In genomic region chr19:49210108-49210900, GRCh38 we compare ENCODE assay signal across 8 cellular contexts. TPM values are rescaled to one million over a fixed set of nuclear protein-coding genes. Genes with fewer than 3 reads are reported as not detected.
DNase-seq lines count a peak whose midpoint lies in the region; ATAC-seq and TF ChIP-seq lines count a peak whose summit lies in the region.

No MANE protein-coding gene starts in this region.

- H2AK5ac ChIP-seq in IMR-90 (ENCODE audit: low read depth, low read length), result no peak overlapping the region; the same call in 1 of the 2 replicates

- peaks cover 13% of the 10 kb centered on the region for H3K36me3 ChIP-seq in IMR-90 (ENCODE audit: control insufficient read depth, insufficient read depth, low read length)

- H4K91ac ChIP-seq in IMR-90 (ENCODE audit: insufficient read depth, low read depth, low read length), result no peak overlapping the region

- no peaks in the 10 kb centered on the region for H4K20me1 ChIP-seq in IMR-90 (ENCODE audit: insufficient read depth, low read length)

- no peak overlapping the region for H3K56ac ChIP-seq in IMR-90 (ENCODE audit: extremely low read depth, insufficient read depth, low read length)

- no peak overlapping the region for H3K4me2 ChIP-seq in IMR-90 (ENCODE audit: low read depth, low read length)

- no peaks in the 10 kb centered on the region for H3K9me3 ChIP-seq in IMR-90 (ENCODE audit: control insufficient read depth, insufficient read depth, low read length)

- H3K79me1 ChIP-seq in IMR-90 (ENCODE audit: low read depth in 1 of 2, low read length in 2 of 2), result no peaks in the 10 kb centered on the region

- H3K27ac ChIP-seq in IMR-90 (ENCODE audit: insufficient read depth, low read length), result no peak overlapping the region

- BruUV-seq in IMR-90 (replicated peaks; lab: Mats Ljungman, UMichigan), result no TSS peak

- DNase-seq in IMR-90 (no peak), iPS DF 4.7 (ENCODE audit: extremely low read depth, low spot score) (peak; percentile 64), lower leg skin (ENCODE audit: low spot score in 2 of 2) (no peak), NCI-H1694 (lab: John Stamatoyannopoulos, UW) (no peak)
- peak; percentile 44 for DNase-seq in activated T-cell treated with anti-CD3 and anti-CD28 coated beads, Interleukin-2, amount 50 U/mL, for 1 hour
- DNase-seq in stimulated activated CD4-positive, alpha-beta T cell treated with anti-CD3 and anti-CD28 coated beads, Interleukin-2, amount 100 ng/mL, for 24 hours, result peak; percentile 35 to 60

- TF ChIP-seq POLR2A in IMR-90 (IDR thresholded peaks at IDR 0.05; ENCODE audit: low read depth, low read length) (no peak), lower leg skin (IDR thresholded peaks at IDR 0.05) (no peak)

- no peak overlapping the region for H2BK20ac ChIP-seq in IMR-90 (ENCODE audit: low read depth, low read length)

- CTCF ChIA-PET in IMR-90 (lab: Yijun Ruan, JAX), result no interaction called here

- no peak for TF ChIP-seq RAD21 in IMR-90 (IDR thresholded peaks at IDR 0.05; ENCODE audit: low read length)

- H3K27me3 ChIP-seq in IMR-90 (ENCODE audit: control insufficient read depth, insufficient read depth, low read length), result no peaks in the 10 kb centered on the region

- H3K4me1 ChIP-seq in IMR-90 (ENCODE audit: control insufficient read depth, insufficient read depth, low read length), result no peaks in the 10 kb centered on the region

- H2AK9ac ChIP-seq in IMR-90 (replicated peaks; ENCODE audit: low read depth, low read length, poor library complexity), result no peak overlapping the region

- intact Hi-C loops in IMR-90 (cut with micrococcal nuclease), result no loop called here
- intact Hi-C loops in lower leg skin (cut with DNase I; ENCODE audit: low total_unique reads), result no loop called here

- H3K23ac ChIP-seq in IMR-90 (ENCODE audit: low read depth, low read length), result no peak overlapping the region

- 45% methylated on average over 16 of the region's 50 CpGs; no CpG with 5 or more reads in 1 of the 2 experiments for WGBS in IMR-90 (ENCODE audit: extremely low coverage in 2 of 2, insufficient read length in 1 of 2), 2 experiments
- 65 to 67% methylated on average over 49 to 50 of the region's 50 CpGs for WGBS in lower leg skin, 2 donors

- POLR2A ChIA-PET in IMR-90 (lab: Charles Lee; ENCODE audit: unreplicated experiment), result no interaction called here

- no peak overlapping the region for H2BK15ac ChIP-seq in IMR-90 (ENCODE audit: low read depth, low read length)

- no peak overlapping the region for H4K8ac ChIP-seq in IMR-90 (ENCODE audit: low read depth in 2 of 2, low read length in 2 of 2)

- H2AFZ ChIP-seq in IMR-90 (replicated peaks; ENCODE audit: low read length, poor library complexity), result peak overlapping the region; percentile 56

- no peak overlapping the region for H3K9ac ChIP-seq in IMR-90 (ENCODE audit: low read depth, low read length)

- no peak overlapping the region for H3K18ac ChIP-seq in IMR-90 (ENCODE audit: low read depth, low read length)

- H3K14ac ChIP-seq in IMR-90 (replicated peaks; ENCODE audit: low read depth, low read length), result no peak overlapping the region

- in situ Hi-C loops in IMR-90 (cut with MboI; ENCODE audit: low sequenced_read_pairs), result no loop called here

- H3K4ac ChIP-seq in IMR-90 (ENCODE audit: low read depth, low read length), result no peak overlapping the region

- H3K9me1 ChIP-seq in IMR-90 (ENCODE audit: insufficient read depth, low read length), result no peaks in the 10 kb centered on the region

- H3K4me3 ChIP-seq in IMR-90 (ENCODE audit: insufficient read depth, low read depth, low read length), result no peak overlapping the region
- H3K4me3 ChIP-seq in lower leg skin (ENCODE audit: low read depth, poor library complexity, severe bottlenecking), result no peak overlapping the region

- dilution Hi-C loops in IMR-90 (cut with HindIII; ENCODE audit: low sequenced_read_pairs, unreplicated experiment), result no loop called here

- H2BK120ac ChIP-seq in IMR-90 (ENCODE audit: low read depth, low read length), result no peak overlapping the region

- ATAC-seq in IMR-90 (ENCODE audit: low read depth), result 0 out of 2 replicates have a peak, but pooled peaks have one; percentile 36
- no peak for ATAC-seq in GM18861 (IDR thresholded peaks at IDR 0.05; ENCODE audit: unreplicated experiment)
- no peak for ATAC-seq in GM21717 (IDR thresholded peaks at IDR 0.05; ENCODE audit: unreplicated experiment)

- no peak overlapping the region for H2BK5ac ChIP-seq in IMR-90 (ENCODE audit: low read depth, low read length, poor library complexity, severe bottlenecking)

- H4K5ac ChIP-seq in IMR-90 (ENCODE audit: low read depth, low read length), result no peak overlapping the region

- no peak for TF ChIP-seq CTCF in IMR-90 (conservative IDR thresholded peaks at IDR 0.05; ENCODE audit: low read depth, low read length)
- no peak for TF ChIP-seq CTCF in lower leg skin (IDR thresholded peaks at IDR 0.05)

TF ChIP-seq in IMR-90, 13 proteins besides CTCF, POLR2A, EP300 and RAD21:
- TF ChIP-seq RCOR1 (IDR thresholded peaks at IDR 0.05; ENCODE audit: insufficient replicate concordance, low read length) (no peak), MAZ (IDR thresholded peaks at IDR 0.05; ENCODE audit: borderline replicate concordance, low read depth, low read length) (no peak), MAFK (IDR thresholded peaks at IDR 0.05; ENCODE audit: low read depth, low read length) (no peak), SMC3 (IDR thresholded peaks at IDR 0.05; ENCODE audit: low read depth, low read length) (no peak), CHD1 (IDR thresholded peaks at IDR 0.05; ENCODE audit: low read depth, low read length) (no peak), FOS (IDR thresholded peaks at IDR 0.05; ENCODE audit: low read depth, low read length) (no peak), ELK1 (IDR thresholded peaks at IDR 0.05; ENCODE audit: borderline replicate concordance, low read depth, low read length) (no peak), NFE2L2 (IDR thresholded peaks at IDR 0.05; ENCODE audit: low read depth, low read length) (no peak), RFX5 (IDR thresholded peaks at IDR 0.05; ENCODE audit: low read depth, low read length) (no peak), MXI1 (IDR thresholded peaks at IDR 0.05; ENCODE audit: borderline replicate concordance, low read depth, low read length) (no peak), USF2 (IDR thresholded peaks at IDR 0.05; ENCODE audit: low read depth, low read length) (no peak), BHLHE40 (IDR thresholded peaks at IDR 0.05; ENCODE audit: low read depth, low read length) (no peak), CEBPB (IDR thresholded peaks at IDR 0.05; ENCODE audit: low read depth, low read length) (no peak)
TF ChIP-seq in IMR-90: peak in this region for 0.

RNA-seq across cellular contexts. Expression of gene TRPM4, which starts 52.7 kb away (rescaled TPM):
- total RNA-seq in IMR-90 (2012; rRNA removed), result 1.9 and 2.2 TPM in 2 replicates
- 17.4 and 19.7 TPM in 2 replicates for polyA plus RNA-seq in IMR-90 (2012; rRNA removed)
- 10.1 and 12.8 TPM in 2 replicates for polyA plus RNA-seq in IMR-90 (2012; cell fraction: cytosol; rRNA removed)
- polyA plus RNA-seq in IMR-90 (2012; cell fraction: nucleus; rRNA removed; ENCODE audit: low replicate concordance), result 115 and 216 TPM in 2 replicates
- total RNA-seq in lower leg skin, result 10 to 100 TPM; 50.7 to 76.2 (median 70.3) TPM

RNA-seq across cellular contexts. Expression of gene HRC, which starts 55.1 kb away (rescaled TPM):
- not detected in 2 replicates for total RNA-seq in IMR-90 (2012; rRNA removed)
- polyA plus RNA-seq in IMR-90 (2012; rRNA removed), result 0.03 TPM in 1 of 2 replicates, not detected in the other
- 0.02 TPM in 1 of 2 replicates, not detected in the other for polyA plus RNA-seq in IMR-90 (2012; cell fraction: cytosol; rRNA removed)
- 0.08 and 0.13 TPM in 2 replicates for polyA plus RNA-seq in IMR-90 (2012; cell fraction: nucleus; rRNA removed; ENCODE audit: low replicate concordance)
- total RNA-seq in lower leg skin, result 1 to 10 TPM; 1.1 to 4.0 (median 1.2) TPM

Comparison
In these comparisons a context has a peak if more than half of its experiments do, and no peak if none do; other contexts are left out.
1. DNase-seq: peak in activated T-cell treated with anti-CD3 and anti-CD28 coated beads, Interleukin-2, amount 50 U/mL, for 1 hour (single experiment), iPS DF 4.7 (single experiment) and stimulated activated CD4-positive, alpha-beta T cell treated with anti-CD3 and anti-CD28 coated beads, Interleukin-2, amount 100 ng/mL, for 24 hours (2 of 2); none in IMR-90 (single experiment), lower leg skin (0 of 2) and NCI-H1694 (single experiment).
2. RNA of gene TRPM4, which starts 52.7 kb away (total RNA-seq): 50.7 to 76.2 TPM in lower leg skin; 1.9 to 2.2 TPM in IMR-90; every median in the first group is over 10 times any median in the second.